9 cellular contexts compared by ENCODE assay signal in the genomic region with DNA sequence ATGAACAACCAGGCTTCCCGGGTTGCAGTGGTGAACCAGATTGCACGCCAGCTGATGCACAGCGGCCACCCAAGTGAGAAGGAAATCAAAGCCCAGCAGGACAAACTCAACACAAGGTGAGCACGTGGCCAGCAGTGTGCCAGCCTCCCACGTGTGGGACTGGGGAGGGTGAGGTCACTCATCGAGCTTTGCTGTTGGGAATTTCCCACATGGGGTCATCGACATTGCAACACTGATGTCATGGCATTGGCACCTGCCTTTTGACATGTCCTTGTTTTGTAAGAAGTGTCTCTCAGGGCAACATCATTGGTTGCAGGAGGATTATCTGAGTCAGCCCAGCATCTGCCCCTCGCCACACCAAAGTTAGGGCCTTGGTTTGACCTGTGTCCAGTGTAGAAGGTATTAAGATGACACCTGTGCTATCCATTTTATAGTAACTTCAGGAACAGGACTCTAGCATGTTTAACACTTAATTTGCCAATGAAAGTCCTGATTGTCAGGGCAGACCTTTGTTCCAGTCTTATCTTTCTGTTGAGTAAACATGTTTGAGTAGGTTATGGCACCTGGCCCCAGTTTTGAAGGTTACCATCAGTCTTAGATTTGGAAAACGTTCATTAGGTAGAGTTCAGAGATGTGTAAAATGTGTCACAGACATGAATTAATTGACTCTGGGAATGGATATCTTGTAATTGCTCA.
DNase-seq lines count a peak whose midpoint lies in the region; ATAC-seq and TF ChIP-seq lines count a peak whose summit lies in the region.
"Had no signal": no experiment of that assay in that cellular context is flagged by ENCODE, and none has a peak within 500 bp of the region (broad histone marks: within the 10 kb centered on the region; RNA-seq: fewer than 3 reads in every experiment).

No MANE protein-coding gene starts in this region.

- peaks cover 26 to 41% of the 10 kb centered on the region in 2 donors for H3K4me1 ChIP-seq in gastrocnemius medialis
- H3K4me1 ChIP-seq in esophagus squamous epithelium, result peaks cover 0 to 43% (median 6%) of the 10 kb centered on the region in 3 donors

- H3K27ac ChIP-seq in RWPE1, result peak overlapping the region; percentile 30; the same call in 1 of the 2 replicates
- peak overlapping the region; percentile 55 to 82 (median 80) for H3K27ac ChIP-seq in gastrocnemius medialis
- peak overlapping the region in 1 of 4 donors; percentile 5 for H3K27ac ChIP-seq in esophagus squamous epithelium

- H3K27me3 ChIP-seq in gastrocnemius medialis, result no peaks in the 10 kb centered on the region
- H3K27me3 ChIP-seq in esophagus squamous epithelium, result no peaks in the 10 kb centered on the region

- WGBS in esophagus squamous epithelium, 2 donors, result 28 to 52% methylated on average over 1 to 9 of the region's 9 CpGs

- H3K9me3 ChIP-seq in gastrocnemius medialis, result no peaks in the 10 kb centered on the region
- H3K9me3 ChIP-seq in esophagus squamous epithelium, result no peaks in the 10 kb centered on the region

- no peak overlapping the region for H3K4me3 ChIP-seq in GM12865 (ENCODE audit: low read depth, low read length)
- no peak overlapping the region for H3K4me3 ChIP-seq in fibroblast of villous mesenchyme (ENCODE audit: low read depth, low read length)
- no peak overlapping the region for H3K4me3 ChIP-seq in gastrocnemius medialis
- no peak overlapping the region for H3K4me3 ChIP-seq in esophagus squamous epithelium
- H3K4me3 ChIP-seq: skin epidermis had no signal

- CTCF ChIA-PET in RWPE1 (lab: Yijun Ruan, JAX), result interaction anchor here (0.5 kb wide), 1 partner anchor 68 kb away, joined by 4 read pairs; no protein-coding TSS in a partner anchor

- DNase-seq in GM12865 (ENCODE audit: low read depth), result peak; percentile 53
- DNase-seq in RWPE1 (ENCODE audit: low spot score), result peak; percentile 15
- peak; percentile 47 for DNase-seq in fibroblast of villous mesenchyme (ENCODE audit: low read depth)
- peak; percentile 42 to 82 for DNase-seq in gastrocnemius medialis
- DNase-seq in esophagus squamous epithelium (lab: John Stamatoyannopoulos, UW), result no peak

- ATAC-seq in gastrocnemius medialis (peak; percentile 60 to 69), HG03565 (IDR thresholded peaks at IDR 0.05; ENCODE audit: unreplicated experiment) (no peak), HG02840 (IDR thresholded peaks at IDR 0.05; ENCODE audit: low FRiP score, unreplicated experiment) (no peak), GM18870 (IDR thresholded peaks at IDR 0.05; ENCODE audit: unreplicated experiment) (no peak)

- TF ChIP-seq CTCF in GM12865 (IDR thresholded peaks at IDR 0.05; ENCODE audit: insufficient read depth, low read depth, low read length, missing control alignments) (no peak), RWPE1 (conservative IDR thresholded peaks at IDR 0.05; ENCODE audit: low read depth) (no peak), fibroblast of villous mesenchyme (IDR thresholded peaks at IDR 0.05; ENCODE audit: insufficient read depth, low read depth, low read length) (no peak), gastrocnemius medialis (IDR thresholded peaks at IDR 0.05 in 4 of 5, conservative IDR thresholded peaks at IDR 0.05 in 1 of 5) (no peak), esophagus squamous epithelium (IDR thresholded peaks at IDR 0.05) (no peak)

- in situ Hi-C loops in gastrocnemius medialis (cut with MboI; ENCODE audit: low sequenced_read_pairs in 4 of 4), result no loop called here

- intact Hi-C loops in gastrocnemius medialis (cut with DNase I; ENCODE audit: low total_unique reads) (loop anchor here (10.0 kb wide), 1 partner anchor 105 kb away; no protein-coding TSS in a partner anchor), esophagus squamous epithelium (cut with DNase I) (no loop called here)

- peaks cover 0 to 78% of the 10 kb centered on the region in 2 donors for H3K36me3 ChIP-seq in gastrocnemius medialis
- peaks cover 44 to 98% (median 57%) of the 10 kb centered on the region in 3 donors for H3K36me3 ChIP-seq in esophagus squamous epithelium

- TF ChIP-seq POLR2A in gastrocnemius medialis (IDR thresholded peaks at IDR 0.05) (no peak), esophagus squamous epithelium (IDR thresholded peaks at IDR 0.05) (no peak)

- POLR2A ChIA-PET in RWPE1 (lab: Yijun Ruan, JAX; ENCODE audit: low non-redundant PET), result no interaction called here

Comparison
In these comparisons a context has a peak if more than half of its experiments do, and no peak if none do; other contexts are left out.
1. ATAC-seq: peak in gastrocnemius medialis (2 of 2); none in HG03565 (single experiment), HG02840 (single experiment) and GM18870 (single experiment).